ENCODE assay signal across 1 cellular context in genomic region chr12:6567824-6568617, GRCh38.
A peak's percentile ranks its signal among the peaks of the same experiment; 100 is the strongest.
TF ChIP-seq lines count a peak whose summit lies in the region.

TSS of gene NOP2 (minus strand) at chr12:6568291. CDS start at chr12:6567918, 373 bp downstream.

TF ChIP-seq in GM23338, 12 proteins besides CTCF, POLR2A, EP300 and RAD21 (continued from another document):
- TF ChIP-seq ZNF114 (CRISPR knock-in tag; IDR thresholded peaks at IDR 0.05) (no peak), NANOG (IDR thresholded peaks at IDR 0.05; ENCODE audit: borderline replicate concordance) (no peak), CREB1 (CRISPR knock-in tag; IDR thresholded peaks at IDR 0.05; ENCODE audit: low read depth) (peak; percentile 67; the same call in 1 of the 2 replicates), ZNF462 (CRISPR knock-in tag; IDR thresholded peaks at IDR 0.05) (no peak), ZNF331 (CRISPR knock-in tag; IDR thresholded peaks at IDR 0.05; ENCODE audit: low read depth) (no peak)
TF ChIP-seq in GM23338: peak in this region for 3.
